In the genomic region with DNA sequence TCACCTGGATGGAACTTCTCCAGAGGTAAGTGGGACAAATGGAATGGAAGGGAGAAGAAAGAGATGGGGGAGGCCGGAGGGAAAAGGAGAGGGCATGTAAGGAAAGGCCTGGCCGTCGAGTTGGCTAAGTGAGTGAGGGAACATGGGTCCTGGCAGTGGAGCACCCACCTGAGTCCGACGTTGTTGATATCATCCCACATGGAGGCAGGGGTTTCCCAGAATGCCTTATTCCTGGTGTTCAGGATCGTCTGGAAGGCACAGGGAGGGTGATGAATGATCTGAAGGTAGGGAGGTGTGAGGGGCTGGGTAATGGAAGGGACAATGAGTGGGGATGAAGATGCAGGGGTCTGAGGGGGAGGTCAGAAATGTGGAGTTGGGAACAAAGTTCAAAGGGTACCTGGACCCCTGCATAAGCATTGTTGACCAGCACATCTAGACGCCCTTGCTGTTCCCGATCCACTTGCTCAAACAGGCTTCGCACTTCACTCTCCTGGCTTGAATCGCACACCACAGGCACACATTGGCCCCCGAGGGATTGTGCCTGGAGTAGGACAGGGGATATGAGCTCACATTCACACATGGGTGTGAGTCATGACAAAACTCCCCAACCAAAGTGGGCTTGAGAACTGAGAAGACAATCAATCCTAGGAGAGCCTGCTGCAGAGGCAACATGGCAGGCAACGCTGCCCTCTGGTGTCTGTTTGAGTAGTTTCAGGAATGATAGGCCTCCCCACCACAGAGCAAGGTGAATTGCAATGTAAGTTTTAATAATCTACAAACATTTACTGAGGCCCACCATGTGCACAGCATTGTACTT, we compare ENCODE assay signal across 8 cellular contexts. TPM values are rescaled to one million over a fixed set of nuclear protein-coding genes. Genes with fewer than 3 reads are reported as not detected.
DNase-seq lines count a peak whose midpoint lies in the region; ATAC-seq and TF ChIP-seq lines count a peak whose summit lies in the region.

No MANE protein-coding gene starts in this region.

- peaks cover 12% of the 10 kb centered on the region; the same call in 1 of the 2 replicates for H3K79me2 ChIP-seq in KMS-11 (ENCODE audit: insufficient read depth, low read depth)

- no peak overlapping the region for H3K9ac ChIP-seq in KMS-11

- H3K27me3 ChIP-seq in KMS-11 (ENCODE audit: insufficient read depth, low read depth) (no peaks in the 10 kb centered on the region), SJCRH30 (no peaks in the 10 kb centered on the region)

- H3K27ac ChIP-seq in KMS-11 (no peak overlapping the region), SJCRH30 (no peak overlapping the region)

- H3K4me1 Mint-ChIP-seq in activated naive CD4-positive, alpha-beta T cell treated with anti-CD3 and anti-CD28 coated beads, Interleukin-2, amount 10 ng/mL, durations not matched to agents 7 days and 5 days = peaks cover 51% of the 10 kb centered on the region
- peaks cover 21% of the 10 kb centered on the region for H3K4me1 Mint-ChIP-seq in progenitor cell of endocrine pancreas (ENCODE audit: low read depth)

- no peaks in the 10 kb centered on the region for H3K36me3 ChIP-seq in KMS-11 (ENCODE audit: insufficient read depth)
- H3K36me3 ChIP-seq in SJCRH30 = no peaks in the 10 kb centered on the region

- peak overlapping the region; percentile 82 for H3K27ac Mint-ChIP-seq in activated naive CD4-positive, alpha-beta T cell treated with anti-CD3 and anti-CD28 coated beads, Interleukin-2, amount 10 ng/mL, durations not matched to agents 7 days and 5 days
- H3K27ac Mint-ChIP-seq in progenitor cell of endocrine pancreas = peak overlapping the region; percentile 72

- H3K4me3 Mint-ChIP-seq in activated naive CD4-positive, alpha-beta T cell treated with anti-CD3 and anti-CD28 coated beads, Interleukin-2, amount 10 ng/mL, durations not matched to agents 7 days and 5 days = peak overlapping the region; percentile 4
- no peak overlapping the region for H3K4me3 Mint-ChIP-seq in progenitor cell of endocrine pancreas (ENCODE audit: low read depth)

- TF ChIP-seq CTCF in KMS-11 (conservative IDR thresholded peaks at IDR 0.05; ENCODE audit: low read depth, low read length) = peak; percentile 61
- TF ChIP-seq CTCF in progenitor cell of endocrine pancreas (IDR thresholded peaks at IDR 0.05; ENCODE audit: unreplicated experiment) = peak; percentile 70

- no peaks in the 10 kb centered on the region for H4K20me1 ChIP-seq in KMS-11 (ENCODE audit: insufficient read depth)

- CTCF ChIA-PET in activated naive CD4-positive, alpha-beta T cell treated with anti-CD3 and anti-CD28 coated beads, Interleukin-2, amount 10 ng/mL, durations not matched to agents 7 days and 5 days (lab: Charles Lee) = interaction anchor here (0.7 to 8.3 kb wide), 19 partner anchors 8 to 135 kb away, joined by 3 to 223 read pairs (median 8); a partner anchor contains a TSS

- no peaks in the 10 kb centered on the region for H3K9me3 ChIP-seq in SJCRH30 (replicated peaks)

- H3K9me3 Mint-ChIP-seq in activated naive CD4-positive, alpha-beta T cell treated with anti-CD3 and anti-CD28 coated beads, Interleukin-2, amount 10 ng/mL, durations not matched to agents 7 days and 5 days = no peaks in the 10 kb centered on the region
- H3K9me3 Mint-ChIP-seq in progenitor cell of endocrine pancreas (ENCODE audit: low read depth) = no peaks in the 10 kb centered on the region

- peak; percentile 49 for ATAC-seq in GM21529 (IDR thresholded peaks at IDR 0.05; ENCODE audit: unreplicated experiment)
- ATAC-seq in GM21515 (IDR thresholded peaks at IDR 0.05; ENCODE audit: unreplicated experiment) = no peak

- H2AFZ ChIP-seq in KMS-11 (ENCODE audit: low read depth) = no peak overlapping the region

- DNase-seq in DMS153 treated with DMSO at 0.1 percent for 48 hours (lab: John Stamatoyannopoulos, UW; ENCODE audit: unreplicated experiment) (peak; percentile 42), SJCRH30 (peak; percentile 62 to 82), glomerular endothelial cell (ENCODE audit: extremely low read depth, low read depth, low spot score) (peak; percentile 87), progenitor cell of endocrine pancreas (ENCODE audit: low spot score, unreplicated experiment) (no peak)
- DNase-seq in activated naive CD4-positive, alpha-beta T cell treated with anti-CD3 and anti-CD28 coated beads, Interleukin-2, amount 10 ng/mL, durations not matched to agents 7 days and 5 days = peak; percentile 81

- peaks cover 5% of the 10 kb centered on the region for H3K27me3 Mint-ChIP-seq in activated naive CD4-positive, alpha-beta T cell treated with anti-CD3 and anti-CD28 coated beads, Interleukin-2, amount 10 ng/mL, durations not matched to agents 7 days and 5 days
- H3K27me3 Mint-ChIP-seq in progenitor cell of endocrine pancreas = no peaks in the 10 kb centered on the region

- H3K4me1 ChIP-seq in KMS-11 (ENCODE audit: low read depth, poor library complexity, severe bottlenecking) (peaks cover 14% of the 10 kb centered on the region), SJCRH30 (no peaks in the 10 kb centered on the region)

- no peak overlapping the region for H3K4me3 ChIP-seq in KMS-11 (IDR thresholded peaks at IDR 0.05; ENCODE audit: insufficient read depth, low read depth, low read length)
- no peak overlapping the region for H3K4me3 ChIP-seq in SJCRH30

- peaks cover 31% of the 10 kb centered on the region for H3K36me3 Mint-ChIP-seq in activated naive CD4-positive, alpha-beta T cell treated with anti-CD3 and anti-CD28 coated beads, Interleukin-2, amount 10 ng/mL, durations not matched to agents 7 days and 5 days
- peaks cover 9% of the 10 kb centered on the region for H3K36me3 Mint-ChIP-seq in progenitor cell of endocrine pancreas (ENCODE audit: insufficient read depth)

- H3K4me2 ChIP-seq in KMS-11 = no peak overlapping the region

RNA-seq across cellular contexts. Expression of a gene that starts 3.0 kb away (rescaled TPM):
- total RNA-seq in SJCRH30 (2014; rRNA removed; shearing (Covaris generic)) = 9.5 and 9.6 TPM in 2 replicates
- 18.0 and 36.1 TPM in 2 replicates for total RNA-seq in glomerular endothelial cell
- 33.4 and 34.4 TPM in 2 replicates for total RNA-seq in progenitor cell of endocrine pancreas

RNA-seq across cellular contexts. Expression of a gene that starts 3.1 kb away (rescaled TPM):
- total RNA-seq in SJCRH30 (2014; rRNA removed; shearing (Covaris generic)) = 30.1 and 33.0 TPM in 2 replicates
- 19.3 and 25.6 TPM in 2 replicates for total RNA-seq in glomerular endothelial cell
- total RNA-seq in progenitor cell of endocrine pancreas = 32.4 and 32.6 TPM in 2 replicates

RNA-seq across cellular contexts. Expression of a gene that starts 11.2 kb away (rescaled TPM):
- total RNA-seq in SJCRH30 (2014; rRNA removed; shearing (Covaris generic)) = 0.08 and 0.20 TPM in 2 replicates
- total RNA-seq in glomerular endothelial cell (2.0 and 2.5 TPM in 2 replicates), progenitor cell of endocrine pancreas (1.9 and 3.0 TPM in 2 replicates)

RNA-seq across cellular contexts. Expression of a gene that starts 13.4 kb away (rescaled TPM):
- total RNA-seq in SJCRH30 (2014; rRNA removed; shearing (Covaris generic)) = 4.4 and 5.3 TPM in 2 replicates
- total RNA-seq in glomerular endothelial cell = 1.8 and 8.4 TPM in 2 replicates
- 11.0 and 11.3 TPM in 2 replicates for total RNA-seq in progenitor cell of endocrine pancreas

RNA-seq across cellular contexts. Expression of a gene that starts 14.8 kb away (rescaled TPM):
- 2.0 and 3.8 TPM in 2 replicates for total RNA-seq in SJCRH30 (2014; rRNA removed; shearing (Covaris generic))
- total RNA-seq in glomerular endothelial cell (5.3 and 7.9 TPM in 2 replicates), progenitor cell of endocrine pancreas (8.4 TPM in 2 replicates)
